In genomic region chr6:106082735-106083398, GRCh38 we compare ENCODE assay signal across 1 cellular context.
TF ChIP-seq lines count a peak whose summit lies in the region.

No MANE protein-coding gene starts in this region.

TF ChIP-seq in IMR-90, 13 proteins besides CTCF, POLR2A, EP300 and RAD21:
- 0 out of 2 replicates have a peak, but pooled peaks have one; percentile 33 for TF ChIP-seq BHLHE40 (IDR thresholded peaks at IDR 0.05; ENCODE audit: low read depth, low read length)
- TF ChIP-seq ELK1 (IDR thresholded peaks at IDR 0.05; ENCODE audit: borderline replicate concordance, low read depth, low read length) = no peak
- no peak for TF ChIP-seq MAZ (IDR thresholded peaks at IDR 0.05; ENCODE audit: borderline replicate concordance, low read depth, low read length)
- 0 out of 2 replicates have a peak, but pooled peaks have one; percentile 11 for TF ChIP-seq SMC3 (IDR thresholded peaks at IDR 0.05; ENCODE audit: low read depth, low read length)
- no peak for TF ChIP-seq NFE2L2 (IDR thresholded peaks at IDR 0.05; ENCODE audit: low read depth, low read length)
- TF ChIP-seq CHD1 (IDR thresholded peaks at IDR 0.05; ENCODE audit: low read depth, low read length) = no peak
- TF ChIP-seq FOS (IDR thresholded peaks at IDR 0.05; ENCODE audit: low read depth, low read length) = peak; percentile 62
- no peak for TF ChIP-seq MXI1 (IDR thresholded peaks at IDR 0.05; ENCODE audit: borderline replicate concordance, low read depth, low read length)
- no peak for TF ChIP-seq RFX5 (IDR thresholded peaks at IDR 0.05; ENCODE audit: low read depth, low read length)
- TF ChIP-seq, protein P1, sequence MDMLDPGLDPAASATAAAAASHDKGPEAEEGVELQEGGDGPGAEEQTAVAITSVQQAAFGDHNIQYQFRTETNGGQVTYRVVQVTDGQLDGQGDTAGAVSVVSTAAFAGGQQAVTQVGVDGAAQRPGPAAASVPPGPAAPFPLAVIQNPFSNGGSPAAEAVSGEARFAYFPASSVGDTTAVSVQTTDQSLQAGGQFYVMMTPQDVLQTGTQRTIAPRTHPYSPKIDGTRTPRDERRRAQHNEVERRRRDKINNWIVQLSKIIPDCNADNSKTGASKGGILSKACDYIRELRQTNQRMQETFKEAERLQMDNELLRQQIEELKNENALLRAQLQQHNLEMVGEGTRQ (IDR thresholded peaks at IDR 0.05; ENCODE audit: low read depth, low read length) = no peak
- no peak for TF ChIP-seq RCOR1 (IDR thresholded peaks at IDR 0.05; ENCODE audit: insufficient replicate concordance, low read length)
- no peak for TF ChIP-seq MAFK (IDR thresholded peaks at IDR 0.05; ENCODE audit: low read depth, low read length)
- TF ChIP-seq CEBPB (IDR thresholded peaks at IDR 0.05; ENCODE audit: low read depth, low read length) = peak; percentile 82
